25 cellular contexts compared by ENCODE assay signal in the genomic region with DNA sequence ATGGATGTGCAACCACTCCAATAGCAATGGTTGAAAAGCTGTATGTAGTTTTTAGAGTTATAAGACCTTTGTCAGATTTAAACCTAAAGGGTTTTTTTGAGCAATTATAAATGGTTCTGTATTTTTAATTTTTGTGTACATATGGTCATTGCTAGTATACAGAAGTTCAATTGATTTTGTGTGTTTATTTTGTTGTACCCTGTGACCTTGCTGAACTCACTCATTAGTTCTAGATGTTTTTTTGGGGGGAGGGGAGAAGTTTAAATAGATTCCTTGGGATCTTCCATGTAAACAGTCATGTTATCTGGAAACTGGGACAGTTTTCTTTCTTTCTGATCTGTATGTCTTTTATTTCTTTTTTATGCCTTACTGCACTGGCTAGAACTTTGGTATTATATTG.
"Had no signal": no experiment of that assay in that cellular context is flagged by ENCODE, and none has a peak within 500 bp of the region (broad histone marks: within the 10 kb centered on the region; RNA-seq: fewer than 3 reads in every experiment).

No MANE protein-coding gene starts in this region.

- H3K9me3 Mint-ChIP-seq: activated CD4-positive, alpha-beta T cell treated with anti-CD3 and anti-CD28 coated beads, Interleukin-2, amount 10 ng/mL, durations not matched to agents 24 days and 14 days; activated naive CD4-positive, alpha-beta T cell treated with anti-CD3 and anti-CD28 coated beads, Interleukin-2, amount 50 U/mL, for 72 hours; activated naive CD8-positive, alpha-beta T cell treated with anti-CD3 and anti-CD28 coated beads, Interleukin-2, amount 50 U/mL, for 24 hours; activated T-helper 2 cell treated with anti-CD3 and anti-CD28 coated beads, Interferon-gamma antibody, Interleukin-2, Interleukin-4, amounts not matched to agents 10 μg/mL and 5 μg/mL and 100 μg/mL, durations not matched to agents 14 hours and 24 hours and 36 hours; brain; central memory CD8-positive, alpha-beta T cell had no signal

- H3K4me3 Mint-ChIP-seq: activated CD4-positive, alpha-beta T cell treated with anti-CD3 and anti-CD28 coated beads, Interleukin-2, amount 10 ng/mL, durations not matched to agents 24 days and 14 days; activated CD8-positive, alpha-beta memory T cell treated with anti-CD3 and anti-CD28 coated beads, Interleukin-2, amount 10 ng/mL, durations not matched to agents 7 days and 5 days; activated naive CD8-positive, alpha-beta T cell treated with anti-CD3 and anti-CD28 coated beads, Interleukin-2, amount 50 U/mL, for 24 hours; brain; central memory CD8-positive, alpha-beta T cell had no signal

- H3K36me3 Mint-ChIP-seq: brain had no signal

- ATAC-seq: activated CD8-positive, alpha-beta memory T cell treated with anti-CD3 and anti-CD28 coated beads, Interleukin-2, amount 10 ng/mL, durations not matched to agents 7 days and 5 days; activated naive CD4-positive, alpha-beta T cell treated with anti-CD3 and anti-CD28 coated beads, Interleukin-2, amount 50 U/mL, for 72 hours; activated naive CD8-positive, alpha-beta T cell treated with anti-CD3 and anti-CD28 coated beads, Interleukin-2, amount 50 U/mL, for 24 hours; SK-N-SH treated with all-trans-retinoic acid at 6 μM for 48 hours had no signal

- DNase-seq: activated CD4-positive, alpha-beta T cell treated with anti-CD3 and anti-CD28 coated beads for 1 hour; activated CD4-positive, alpha-beta T cell treated with anti-CD3 and anti-CD28 coated beads, Interleukin-2, amount 10 ng/mL, durations not matched to agents 24 days and 14 days; activated CD4-positive, alpha-beta T cell treated with anti-CD3 and anti-CD28 coated beads, Interleukin-2, amount 50 U/mL, for 48 hours; activated CD8-positive, alpha-beta memory T cell treated with anti-CD3 and anti-CD28 coated beads, Interleukin-2, amount 10 ng/mL, durations not matched to agents 7 days and 5 days; activated naive CD8-positive, alpha-beta T cell treated with anti-CD3 and anti-CD28 coated beads, Interleukin-2, amount 50 U/mL, for 24 hours; activated T-cell treated with anti-CD3 and anti-CD28 coated beads, Interleukin-2, amount 50 U/mL, for 48 hours; amniotic stem cell; MM.1S; NCI-H1105; NCI-H1436 treated with DMSO at 0.1 percent for 48 hours; NCI-H187; NCI-H2081; NCI-H510A treated with DMSO at 0.1 percent for 48 hours; NCI-H69; NK-92 treated with Interleukin-12 subunit alpha and Interleukin-12 subunit beta, amount 100 ng/mL, for 24 hours; SHP77; SW 1271 had no signal

- H3K27ac ChIP-seq: ascending aorta, SJSA1 had no signal

- H3K36me3 ChIP-seq: ascending aorta, SJSA1 had no signal

- H3K27me3 Mint-ChIP-seq: activated CD4-positive, alpha-beta T cell treated with anti-CD3 and anti-CD28 coated beads, Interleukin-2, amount 10 ng/mL, durations not matched to agents 24 days and 14 days; activated CD8-positive, alpha-beta memory T cell treated with anti-CD3 and anti-CD28 coated beads, Interleukin-2, amount 10 ng/mL, durations not matched to agents 7 days and 5 days; activated naive CD8-positive, alpha-beta T cell treated with anti-CD3 and anti-CD28 coated beads, Interleukin-2, amount 50 U/mL, for 24 hours; brain; central memory CD8-positive, alpha-beta T cell had no signal

- FAIRE-seq: RCC 7860 had no signal

- H3K4me3 ChIP-seq: ascending aorta, SJSA1 had no signal

- H3K27ac Mint-ChIP-seq: activated CD4-positive, alpha-beta T cell treated with anti-CD3 and anti-CD28 coated beads, Interleukin-2, amount 10 ng/mL, durations not matched to agents 24 days and 14 days; activated CD8-positive, alpha-beta memory T cell treated with anti-CD3 and anti-CD28 coated beads, Interleukin-2, amount 10 ng/mL, durations not matched to agents 7 days and 5 days; activated naive CD8-positive, alpha-beta T cell treated with anti-CD3 and anti-CD28 coated beads, Interleukin-2, amount 50 U/mL, for 24 hours; activated T-helper 2 cell treated with anti-CD3 and anti-CD28 coated beads, Interferon-gamma antibody, Interleukin-2, Interleukin-4, amounts not matched to agents 10 μg/mL and 5 μg/mL and 100 μg/mL, durations not matched to agents 14 hours and 24 hours and 36 hours; brain had no signal

- H3K27me3 ChIP-seq: ascending aorta, SJSA1 had no signal

- H3K9me3 ChIP-seq: ascending aorta, SJSA1 had no signal
